ENCODE assay signal across 1 cellular context in the genomic region with DNA sequence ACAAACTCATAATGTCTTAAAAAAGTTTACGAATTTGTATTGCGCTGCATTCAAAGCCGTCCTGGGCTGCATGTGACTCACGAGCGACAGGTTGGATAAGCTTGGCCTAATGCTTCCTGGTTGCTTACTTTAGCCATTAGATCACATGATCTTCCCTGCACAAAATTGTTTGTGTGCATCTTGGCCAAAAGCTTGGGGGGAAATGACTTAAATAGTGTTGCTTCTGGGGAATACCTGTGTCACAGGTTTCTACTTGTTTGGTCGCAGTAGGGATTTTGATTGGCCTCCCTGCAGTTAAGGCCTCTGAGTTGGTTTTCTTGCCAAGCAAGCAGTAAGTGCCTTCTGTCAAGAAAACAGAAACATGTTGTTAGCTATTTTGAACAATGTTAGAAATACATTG.
TF ChIP-seq lines count a peak whose summit lies in the region.

No MANE protein-coding gene starts in this region.

TF ChIP-seq in K562, 482 proteins besides CTCF, POLR2A, EP300 and RAD21:
- no peak for TF ChIP-seq ZC3H8 (IDR thresholded peaks at IDR 0.05)
- TF ChIP-seq ZBTB5 (IDR thresholded peaks at IDR 0.05), result no peak
- TF ChIP-seq TFE3 (CRISPR knock-in tag; IDR thresholded peaks at IDR 0.05), result peak; percentile 43
- TF ChIP-seq CXXC5 (CRISPR knock-in tag; IDR thresholded peaks at IDR 0.05), result no peak
